Comparison of ENCODE assay signal across 24 cellular contexts in genomic region chrX:426881-427280, GRCh38. TPM values are rescaled to one million over a fixed set of nuclear protein-coding genes. Genes with fewer than 3 reads are reported as not detected.
DNase-seq lines count a peak whose midpoint lies in the region; ATAC-seq, FAIRE-seq and TF ChIP-seq lines count a peak whose summit lies in the region.
"Had no signal": no experiment of that assay in that cellular context is flagged by ENCODE, and none has a peak within 500 bp of the region (broad histone marks: within the 10 kb centered on the region; RNA-seq: fewer than 3 reads in every experiment).

No MANE protein-coding gene starts in this region.

- ATAC-seq in GM21390 (IDR thresholded peaks at IDR 0.05; ENCODE audit: unreplicated experiment) (no peak), HG03521 (IDR thresholded peaks at IDR 0.05; ENCODE audit: unreplicated experiment) (no peak)
- ATAC-seq: activated T-cell treated with anti-CD3 and anti-CD28 coated beads, Interleukin-2, amount 50 U/mL, for 4 hours; left cardiac atrium; naive thymus-derived CD4-positive, alpha-beta T cell had no signal

- no peaks in the 10 kb centered on the region for H3K9me2 ChIP-seq in MM.1S (replicated peaks; ENCODE audit: insufficient read depth, low read length)

- no peak for TF ChIP-seq CTCF in AG10803 (conservative IDR thresholded peaks at IDR 0.05; ENCODE audit: low read length)
- no peak for TF ChIP-seq CTCF in MM.1S (IDR thresholded peaks at IDR 0.05; ENCODE audit: low read length)

- H3K4me1 ChIP-seq in MM.1S (ENCODE audit: low read length), result no peaks in the 10 kb centered on the region
- H3K4me1 ChIP-seq: right atrium auricular region had no signal

- no peak overlapping the region for H2AFZ ChIP-seq in MM.1S (ENCODE audit: low read length)
- H2AFZ ChIP-seq: PC-9 had no signal

- FAIRE-seq in HTR-8/SVneo (lab: Jason Lieb, UNC), result peak; percentile 82

- DNase-seq in AG10803 (ENCODE audit: low read depth) (peak; percentile 14), HTR-8/SVneo (ENCODE audit: insufficient read length, low spot score) (peak; percentile 60), astrocyte of the hippocampus (ENCODE audit: low read depth, low spot score) (peak; percentile 47), myocyte (ENCODE audit: low read depth) (peak; percentile 6), MM.1S (no peak), HuH-7 (ENCODE audit: low spot score) (no peak)
- DNase-seq: activated CD4-positive, alpha-beta T cell treated with anti-CD3 and anti-CD28 coated beads for 48 hours; activated naive CD4-positive, alpha-beta T cell treated with anti-CD3 and anti-CD28 coated beads for 36 hours; activated T-cell treated with anti-CD3 and anti-CD28 coated beads, Interleukin-2, amount 50 U/mL, for 4 hours; caudate nucleus; HCEC 1CT; left cardiac atrium; naive thymus-derived CD4-positive, alpha-beta T cell; NCI-H2081; NCI-H510A; ovary; PC-9; stimulated activated CD4-positive, alpha-beta T cell treated with anti-CD3 and anti-CD28 coated beads, Interleukin-12 subunit alpha, Interleukin-12 subunit beta, amount 100 ng/mL, for 4 hours; stimulated activated CD4-positive, alpha-beta T cell treated with anti-CD3 and anti-CD28 coated beads, Interleukin-4, amount 100 ng/mL, for 24 hours; stimulated activated naive B cell treated with anti-CD40 and anti-IgM and Interleukin-4, amounts not matched to agents 10 μg/mL and 1 μg/mL and 100 μg/mL, for 72 hours had no signal

- peaks cover 9% of the 10 kb centered on the region for H3K27me3 ChIP-seq in MM.1S (replicated peaks; ENCODE audit: insufficient read depth, low read length)
- H3K27me3 ChIP-seq: ovary had no signal

- no peaks in the 10 kb centered on the region for H4K20me1 ChIP-seq in MM.1S (ENCODE audit: insufficient read depth, low read length)

- no peak overlapping the region for H3K9ac ChIP-seq in MM.1S (ENCODE audit: low read length)

- H3K79me2 ChIP-seq in MM.1S (ENCODE audit: low read length), result no peaks in the 10 kb centered on the region

- H3F3A ChIP-seq in MM.1S (ENCODE audit: insufficient read depth, low read length), result no peaks in the 10 kb centered on the region

- H3K4me3 ChIP-seq in AG10803 (ENCODE audit: low read length) (no peak overlapping the region), MM.1S (ENCODE audit: low read length) (no peak overlapping the region)
- H3K4me3 ChIP-seq: ovary, PC-9, right atrium auricular region had no signal

- H3K36me3 ChIP-seq in MM.1S (replicated peaks; ENCODE audit: insufficient read depth, low read length), result no peaks in the 10 kb centered on the region
- H3K36me3 ChIP-seq: ovary, right atrium auricular region had no signal

- H3K9me3 ChIP-seq in MM.1S (replicated peaks; ENCODE audit: insufficient read depth, low read length), result no peaks in the 10 kb centered on the region
- H3K9me3 ChIP-seq: ovary, right atrium auricular region had no signal

- H3K27ac ChIP-seq in MM.1S (ENCODE audit: low read length), result no peak overlapping the region
- H3K27ac ChIP-seq: C4-2B, ovary, PC-9, right atrium auricular region had no signal

- H3K4me2 ChIP-seq in MM.1S (ENCODE audit: low read depth, low read length), result no peak overlapping the region
- H3K4me2 ChIP-seq: PC-9 had no signal

RNA-seq across cellular contexts. Expression of gene PPP2R3B, which starts 40.2 kb away (rescaled TPM):
- 207 and 226 TPM in 2 replicates for total RNA-seq in myocyte
- 139 TPM for polyA plus RNA-seq in myocyte (2012)

Comparison
In these comparisons a context has a peak if more than half of its experiments do, and no peak if none do; other contexts are left out.
1. DNase-seq: peak in AG10803 (single experiment), HTR-8/SVneo (single experiment), astrocyte of the hippocampus (single experiment) and myocyte (single experiment); none in MM.1S (single experiment) and HuH-7 (single experiment).